ENCODE assay signal across 8 cellular contexts in genomic region chr3:44114142-44114541, GRCh38.
DNase-seq lines count a peak whose midpoint lies in the region; ATAC-seq and TF ChIP-seq lines count a peak whose summit lies in the region.

No MANE protein-coding gene starts in this region.

- no peak overlapping the region for H3K9ac ChIP-seq in colonic mucosa (ENCODE audit: low read depth in 2 of 2, low read length in 2 of 2)

- peaks cover 7% of the 10 kb centered on the region for H3K4me1 Mint-ChIP-seq in activated CD8-positive, alpha-beta memory T cell treated with anti-CD3 and anti-CD28 coated beads, Interleukin-2, amount 10 ng/mL, durations not matched to agents 7 days and 5 days
- H3K4me1 Mint-ChIP-seq in osteocyte (ENCODE audit: unreplicated experiment), result peaks cover 8% of the 10 kb centered on the region

- H3K4me1 ChIP-seq in Panc1 (ENCODE audit: control insufficient read depth, insufficient read depth, low read length), result no peaks in the 10 kb centered on the region
- no peaks in the 10 kb centered on the region for H3K4me1 ChIP-seq in colonic mucosa

- POLR2A ChIA-PET in Panc1 (lab: Charles Lee), result no interaction called here

- H3K9me3 Mint-ChIP-seq in activated CD8-positive, alpha-beta memory T cell treated with anti-CD3 and anti-CD28 coated beads, Interleukin-2, amount 10 ng/mL, durations not matched to agents 7 days and 5 days (ENCODE audit: low read depth), result no peaks in the 10 kb centered on the region
- no peaks in the 10 kb centered on the region for H3K9me3 Mint-ChIP-seq in osteocyte (ENCODE audit: unreplicated experiment)

- H3K27ac ChIP-seq in Panc1 (ENCODE audit: low read length) (no peak overlapping the region), colonic mucosa (no peak overlapping the region)

- H3K27ac Mint-ChIP-seq in activated CD8-positive, alpha-beta memory T cell treated with anti-CD3 and anti-CD28 coated beads, Interleukin-2, amount 10 ng/mL, durations not matched to agents 7 days and 5 days, result no peak overlapping the region
- no peak overlapping the region for H3K27ac Mint-ChIP-seq in osteocyte (ENCODE audit: unreplicated experiment)

- no peaks in the 10 kb centered on the region for H3K9me3 ChIP-seq in Panc1 (ENCODE audit: control insufficient read depth, insufficient read depth, low read depth, low read length)
- no peaks in the 10 kb centered on the region for H3K9me3 ChIP-seq in colonic mucosa

- BruUV-seq in Panc1 (replicated peaks; lab: Mats Ljungman, UMichigan), result no TSS peak

- peak; percentile 75 for DNase-seq in activated CD8-positive, alpha-beta memory T cell treated with anti-CD3 and anti-CD28 coated beads for 24 hours
- no peak for DNase-seq in activated CD8-positive, alpha-beta memory T cell treated with anti-CD3 and anti-CD28 coated beads, Interleukin-2, amount 10 ng/mL, durations not matched to agents 7 days and 5 days
- DNase-seq in Panc1 (ENCODE audit: low read depth, low spot score), result no peak
- peak; percentile 41 for DNase-seq in colonic mucosa
- DNase-seq in osteocyte (ENCODE audit: extremely low spot score, unreplicated experiment), result no peak
- DNase-seq in NCI-H2081 (lab: John Stamatoyannopoulos, UW), result no peak

- no peak for ATAC-seq in activated CD8-positive, alpha-beta memory T cell treated with anti-CD3 and anti-CD28 coated beads, Interleukin-2, amount 10 ng/mL, durations not matched to agents 7 days and 5 days
- ATAC-seq in Panc1 (peak; percentile 72), HG03565 (IDR thresholded peaks at IDR 0.05; ENCODE audit: unreplicated experiment) (no peak), HG03097 (IDR thresholded peaks at IDR 0.05; ENCODE audit: low FRiP score, unreplicated experiment) (no peak)

- in situ Hi-C loops in Panc1 (cut with HindIII; ENCODE audit: low pct_unique_long_range_greater_than_20kb, low sequenced_read_pairs), result no loop called here

- H3K36me3 ChIP-seq in Panc1 (ENCODE audit: control insufficient read depth, insufficient read depth, low read length) (no peaks in the 10 kb centered on the region), colonic mucosa (no peaks in the 10 kb centered on the region)

- no peak overlapping the region for H3K4me3 Mint-ChIP-seq in activated CD8-positive, alpha-beta memory T cell treated with anti-CD3 and anti-CD28 coated beads, Interleukin-2, amount 10 ng/mL, durations not matched to agents 7 days and 5 days
- no peak overlapping the region for H3K4me3 Mint-ChIP-seq in osteocyte (ENCODE audit: unreplicated experiment)

- no peaks in the 10 kb centered on the region for H3K36me3 Mint-ChIP-seq in activated CD8-positive, alpha-beta memory T cell treated with anti-CD3 and anti-CD28 coated beads, Interleukin-2, amount 10 ng/mL, durations not matched to agents 7 days and 5 days
- peaks cover 11% of the 10 kb centered on the region for H3K36me3 Mint-ChIP-seq in osteocyte (ENCODE audit: unreplicated experiment)

- CTCF ChIA-PET in activated CD8-positive, alpha-beta memory T cell treated with anti-CD3 and anti-CD28 coated beads, Interleukin-2, amount 10 ng/mL, durations not matched to agents 7 days and 5 days (lab: Charles Lee), result interaction anchor here (1.2 kb wide), 1 partner anchor 111 kb away, joined by 3 read pairs; no protein-coding TSS in a partner anchor
- CTCF ChIA-PET in Panc1 (lab: Charles Lee), result no interaction called here

- peaks cover 40% of the 10 kb centered on the region for H3K27me3 Mint-ChIP-seq in activated CD8-positive, alpha-beta memory T cell treated with anti-CD3 and anti-CD28 coated beads, Interleukin-2, amount 10 ng/mL, durations not matched to agents 7 days and 5 days
- H3K27me3 Mint-ChIP-seq in osteocyte (ENCODE audit: unreplicated experiment), result no peaks in the 10 kb centered on the region

- H3K27me3 ChIP-seq in Panc1 (ENCODE audit: control insufficient read depth, insufficient read depth, low read length) (peaks cover 2% of the 10 kb centered on the region; the same call in 1 of the 2 replicates), colonic mucosa (no peaks in the 10 kb centered on the region)

- TF ChIP-seq CTCF in Panc1 (IDR thresholded peaks at IDR 0.05) (peak; percentile 63), colonic mucosa (IDR thresholded peaks at IDR 0.05) (no peak), osteocyte (IDR thresholded peaks at IDR 0.05) (peak; percentile 51)

- intact Hi-C loops in Panc1 (cut with micrococcal nuclease; ENCODE audit: unreplicated experiment), result no loop called here
- intact Hi-C loops in colonic mucosa (cut with DNase I), result loop anchor here (10.0 kb wide), 1 partner anchor 239 kb away; no protein-coding TSS in a partner anchor

- H3K4me3 ChIP-seq in Panc1 (ENCODE audit: low read depth in 2 of 2, low read length in 2 of 2) (no peak overlapping the region), colonic mucosa (no peak overlapping the region)

Comparison
In these comparisons a context has a peak if more than half of its experiments do, and no peak if none do; other contexts are left out.
1. DNase-seq: peak in activated CD8-positive, alpha-beta memory T cell treated with anti-CD3 and anti-CD28 coated beads for 24 hours (single experiment) and colonic mucosa (single experiment); none in activated CD8-positive, alpha-beta memory T cell treated with anti-CD3 and anti-CD28 coated beads, Interleukin-2, amount 10 ng/mL, durations not matched to agents 7 days and 5 days (single experiment), Panc1 (single experiment), osteocyte (single experiment) and NCI-H2081 (0 of 2).